28 cellular contexts compared by ENCODE assay signal in the genomic region with DNA sequence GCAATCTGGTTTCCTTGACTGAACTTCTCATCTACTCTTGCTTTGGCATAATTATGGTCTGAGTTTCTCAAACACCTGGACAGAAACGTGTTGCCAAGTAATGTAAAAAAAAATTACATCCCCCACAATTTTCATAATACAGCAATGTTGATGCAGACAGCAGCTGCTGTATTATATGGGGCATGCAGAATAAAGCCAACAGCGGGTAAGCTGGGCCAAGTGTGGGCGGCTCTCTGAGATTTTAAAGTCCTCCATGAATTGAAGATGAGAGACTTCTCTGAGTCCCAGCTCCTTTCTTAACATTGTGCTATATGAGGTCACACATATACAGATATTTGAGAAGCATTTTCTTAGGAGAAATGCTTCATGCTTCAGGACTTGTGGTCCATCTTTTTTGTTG.
"Had no signal": no experiment of that assay in that cellular context is flagged by ENCODE, and none has a peak within 500 bp of the region (broad histone marks: within the 10 kb centered on the region; RNA-seq: fewer than 3 reads in every experiment).

No MANE protein-coding gene starts in this region.

- H3K36me3 ChIP-seq: breast epithelium, pancreas had no signal

- H3K9me3 ChIP-seq: breast epithelium, pancreas, testis had no signal

- H3K4me1 ChIP-seq: breast epithelium, pancreas, testis had no signal

- H3K27ac ChIP-seq: breast epithelium, hepatocyte, pancreas, testis had no signal

- DNase-seq: activated CD4-positive, alpha-beta memory T cell treated with anti-CD3 and anti-CD28 coated beads, Interleukin-2, amount 10 ng/mL, durations not matched to agents 7 days and 5 days; activated CD4-positive, alpha-beta T cell treated with anti-CD3 and anti-CD28 coated beads, Interleukin-2, amount 10 ng/mL, durations not matched to agents 24 days and 14 days; activated effector memory CD4-positive, alpha-beta T cell treated with Interleukin-2 at 50 U/mL for 16 hours; activated naive CD4-positive, alpha-beta T cell treated with anti-CD3 and anti-CD28 coated beads for 36 hours; activated naive CD8-positive, alpha-beta T cell treated with anti-CD3 and anti-CD28 coated beads, Interleukin-2, amount 10 ng/mL, durations not matched to agents 7 days and 5 days; activated T-cell treated with anti-CD3 and anti-CD28 coated beads, Interleukin-2, amount 50 U/mL, for 72 hours; amniotic stem cell; effector memory CD8-positive, alpha-beta T cell; glutamatergic neuron; left ventricle myocardium superior; mammary epithelial cell; midbrain; natural killer cell; pancreas; small intestine; stimulated activated CD4-positive, alpha-beta T cell treated with anti-CD3 and anti-CD28 coated beads, Interleukin-2, amount 100 ng/mL, for 24 hours; testis; trophoblast cell had no signal

- H3K27me3 Mint-ChIP-seq: activated CD4-positive, alpha-beta memory T cell treated with anti-CD3 and anti-CD28 coated beads, Interleukin-2, amount 10 ng/mL, durations not matched to agents 7 days and 5 days; activated CD4-positive, alpha-beta T cell treated with anti-CD3 and anti-CD28 coated beads, Interleukin-2, amount 10 ng/mL, durations not matched to agents 24 days and 14 days; activated naive CD8-positive, alpha-beta T cell treated with anti-CD3 and anti-CD28 coated beads, Interleukin-2, amount 10 ng/mL, durations not matched to agents 7 days and 5 days; central memory CD8-positive, alpha-beta T cell; effector memory CD8-positive, alpha-beta T cell had no signal

- H3K4me3 Mint-ChIP-seq: activated CD4-positive, alpha-beta memory T cell treated with anti-CD3 and anti-CD28 coated beads, Interleukin-2, amount 10 ng/mL, durations not matched to agents 7 days and 5 days; activated CD4-positive, alpha-beta T cell treated with anti-CD3 and anti-CD28 coated beads, Interleukin-2, amount 10 ng/mL, durations not matched to agents 24 days and 14 days; activated naive CD4-positive, alpha-beta T cell treated with anti-CD3 and anti-CD28 coated beads for 36 hours; activated naive CD8-positive, alpha-beta T cell treated with anti-CD3 and anti-CD28 coated beads, Interleukin-2, amount 10 ng/mL, durations not matched to agents 7 days and 5 days; activated T-cell treated with anti-CD3 and anti-CD28 coated beads, Interleukin-2, amount 50 U/mL, for 72 hours; central memory CD8-positive, alpha-beta T cell; effector memory CD8-positive, alpha-beta T cell; natural killer cell; stimulated activated effector memory CD8-positive, alpha-beta T cell treated with anti-CD3 and anti-CD28 coated beads, Interleukin-12 subunit alpha, Interleukin-12 subunit beta, amount 100 ng/mL, for 72 hours had no signal

- H3K27ac Mint-ChIP-seq: activated CD4-positive, alpha-beta memory T cell treated with anti-CD3 and anti-CD28 coated beads, Interleukin-2, amount 10 ng/mL, durations not matched to agents 7 days and 5 days; activated CD4-positive, alpha-beta T cell treated with anti-CD3 and anti-CD28 coated beads, Interleukin-2, amount 10 ng/mL, durations not matched to agents 24 days and 14 days; activated naive CD4-positive, alpha-beta T cell treated with anti-CD3 and anti-CD28 coated beads for 36 hours; activated naive CD8-positive, alpha-beta T cell treated with anti-CD3 and anti-CD28 coated beads, Interleukin-2, amount 10 ng/mL, durations not matched to agents 7 days and 5 days; activated T-cell treated with anti-CD3 and anti-CD28 coated beads, Interleukin-2, amount 50 U/mL, for 72 hours; effector memory CD8-positive, alpha-beta T cell; natural killer cell; stimulated activated effector memory CD8-positive, alpha-beta T cell treated with anti-CD3 and anti-CD28 coated beads, Interleukin-12 subunit alpha, Interleukin-12 subunit beta, amount 100 ng/mL, for 72 hours had no signal

- FAIRE-seq: colon, endothelial cell of umbilical vein, frontal cortex, pancreas, small intestine had no signal

- H3K79me2 ChIP-seq: hepatocyte had no signal

- H3K4me1 Mint-ChIP-seq: activated CD4-positive, alpha-beta memory T cell treated with anti-CD3 and anti-CD28 coated beads, Interleukin-2, amount 10 ng/mL, durations not matched to agents 7 days and 5 days; activated CD4-positive, alpha-beta T cell treated with anti-CD3 and anti-CD28 coated beads, Interleukin-2, amount 10 ng/mL, durations not matched to agents 24 days and 14 days; activated naive CD8-positive, alpha-beta T cell treated with anti-CD3 and anti-CD28 coated beads, Interleukin-2, amount 10 ng/mL, durations not matched to agents 7 days and 5 days; central memory CD8-positive, alpha-beta T cell; natural killer cell; stimulated activated effector memory CD8-positive, alpha-beta T cell treated with anti-CD3 and anti-CD28 coated beads, Interleukin-12 subunit alpha, Interleukin-12 subunit beta, amount 100 ng/mL, for 72 hours had no signal

- ATAC-seq: activated CD4-positive, CD25-positive, alpha-beta regulatory T cell treated with anti-CD3 and anti-CD28 coated beads, Interleukin-2, amount 50 U/mL, for 24 hours; activated T-cell treated with anti-CD3 and anti-CD28 coated beads, Interleukin-2, amount 50 U/mL, for 72 hours; effector memory CD8-positive, alpha-beta T cell; esophagus mucosa; left ventricle myocardium superior; natural killer cell; pancreas; sciatic nerve; stimulated activated effector memory CD8-positive, alpha-beta T cell treated with anti-CD3 and anti-CD28 coated beads, Interleukin-12 subunit alpha, Interleukin-12 subunit beta, amount 100 ng/mL, for 72 hours had no signal

- H3K27me3 ChIP-seq: breast epithelium, hepatocyte, pancreas, testis had no signal

- H3K36me3 Mint-ChIP-seq: activated naive CD8-positive, alpha-beta T cell treated with anti-CD3 and anti-CD28 coated beads, Interleukin-2, amount 10 ng/mL, durations not matched to agents 7 days and 5 days; stimulated activated effector memory CD8-positive, alpha-beta T cell treated with anti-CD3 and anti-CD28 coated beads, Interleukin-12 subunit alpha, Interleukin-12 subunit beta, amount 100 ng/mL, for 72 hours had no signal

- H3K4me2 ChIP-seq: hepatocyte had no signal

- H3K4me3 ChIP-seq: breast epithelium, hepatocyte, pancreas, testis had no signal

- H3K9me3 Mint-ChIP-seq: activated CD4-positive, alpha-beta T cell treated with anti-CD3 and anti-CD28 coated beads, Interleukin-2, amount 10 ng/mL, durations not matched to agents 24 days and 14 days; activated naive CD8-positive, alpha-beta T cell treated with anti-CD3 and anti-CD28 coated beads, Interleukin-2, amount 10 ng/mL, durations not matched to agents 7 days and 5 days had no signal

- H2AFZ ChIP-seq: hepatocyte had no signal
